ENCODE assay signal across 8 cellular contexts in genomic region chr6:116570856-116571682, GRCh38. TPM values are rescaled to one million over a fixed set of nuclear protein-coding genes. Genes with fewer than 3 reads are reported as not detected.
DNase-seq lines count a peak whose midpoint lies in the region; ATAC-seq and TF ChIP-seq lines count a peak whose summit lies in the region.

Gene RWDD1 (plus strand): TSS chr6:116571504. CDS start chr6:116571583, 79 bp downstream.

- no peaks in the 10 kb centered on the region for H3K27me3 ChIP-seq in CD4-positive, CD25-positive, alpha-beta regulatory T cell (ENCODE audit: control insufficient read depth, insufficient read depth, low read length)
- H3K27me3 ChIP-seq in liver (ENCODE audit: control insufficient read depth in 4 of 4, insufficient read depth in 4 of 4, low read length in 3 of 4): peaks cover 0 to 3% (median 0%) of the 10 kb centered on the region in 4 donors

- H3K9me3 ChIP-seq in CD4-positive, CD25-positive, alpha-beta regulatory T cell (ENCODE audit: control insufficient read depth in 2 of 2, low read length in 2 of 2): no peaks in the 10 kb centered on the region
- no peaks in the 10 kb centered on the region for H3K9me3 ChIP-seq in liver (ENCODE audit: control insufficient read depth in 4 of 4, low read length in 3 of 4)

- peak within 1 kb of the TSS; percentile 95 for H3K27ac ChIP-seq in CD4-positive, CD25-positive, alpha-beta regulatory T cell (ENCODE audit: insufficient read depth, low read length, poor library complexity, severe bottlenecking)
- peak within 1 kb of the TSS; percentile 83 to 87 for H3K27ac ChIP-seq in liver (ENCODE audit: low read depth in 1 of 2, low read length in 2 of 2)

- peak within 1 kb of the TSS; percentile 96 to 98 for H3K9ac ChIP-seq in liver (ENCODE audit: low read depth in 1 of 2, low read length in 2 of 2)

- H3K36me3 Mint-ChIP-seq in CD4-positive, CD25-positive, alpha-beta regulatory T cell: peaks cover 13% of the 10 kb centered on the region

- H3K36me3 ChIP-seq in CD4-positive, CD25-positive, alpha-beta regulatory T cell (ENCODE audit: control insufficient read depth, insufficient read depth, low read length): peaks cover 7% of the 10 kb centered on the region
- H3K36me3 ChIP-seq in liver (ENCODE audit: control insufficient read depth in 4 of 4, insufficient read depth in 3 of 4, low read depth in 1 of 4, low read length in 3 of 4): peaks cover 0 to 2% (median under 1%) of the 10 kb centered on the region in 4 donors

- peaks cover 24% of the 10 kb centered on the region for H3K4me1 ChIP-seq in CD4-positive, CD25-positive, alpha-beta regulatory T cell (ENCODE audit: control insufficient read depth, insufficient read depth, low read length, poor library complexity, severe bottlenecking)
- peaks cover 0 to 19% (median 15%) of the 10 kb centered on the region in 4 donors for H3K4me1 ChIP-seq in liver (ENCODE audit: control insufficient read depth in 4 of 4, insufficient read depth in 4 of 4, low read length in 3 of 4)

- DNase-seq in CD4-positive, CD25-positive, alpha-beta regulatory T cell: peak; percentile 97 to 99 (median 99)
- DNase-seq in NCI-H82 (lab: John Stamatoyannopoulos, UW) (peak; percentile 99), dermis microvascular lymphatic vessel endothelial cell (ENCODE audit: low read depth in 2 of 2) (peak; percentile 99 to 100)
- DNase-seq in activated CD4-positive, alpha-beta T cell treated with anti-CD3 and anti-CD28 coated beads, Interleukin-2, amount 50 U/mL, for 48 hours: peak; percentile 97 to 98
- peak; percentile 99 for DNase-seq in stimulated activated CD4-positive, alpha-beta T cell treated with anti-CD3 and anti-CD28 coated beads, Interleukin-4, amount 100 ng/mL, for 24 hours

- H3K4me3 Mint-ChIP-seq in CD4-positive, CD25-positive, alpha-beta regulatory T cell: peak within 1 kb of the TSS; percentile 94 to 98 (median 98)

- peaks cover 7% of the 10 kb centered on the region for H3K27me3 Mint-ChIP-seq in CD4-positive, CD25-positive, alpha-beta regulatory T cell

- peak within 1 kb of the TSS; percentile 98 to 100 (median 99) for H3K27ac Mint-ChIP-seq in CD4-positive, CD25-positive, alpha-beta regulatory T cell

- no peak for TF ChIP-seq CTCF in liver (IDR thresholded peaks at IDR 0.05; ENCODE audit: low read depth, low read length, missing input control)

- under 1% methylated on average over 62 of the region's 62 CpGs for WGBS in liver

- no peaks in the 10 kb centered on the region for H3K9me3 Mint-ChIP-seq in CD4-positive, CD25-positive, alpha-beta regulatory T cell

- peak; percentile 96 to 97 for ATAC-seq in CD4-positive, CD25-positive, alpha-beta regulatory T cell (ENCODE audit: low read depth in 2 of 2)
- ATAC-seq in GM19397 (IDR thresholded peaks at IDR 0.05; ENCODE audit: unreplicated experiment) (peak; percentile 90), HG03571 (IDR thresholded peaks at IDR 0.05; ENCODE audit: unreplicated experiment) (peak; percentile 95)

- peak within 1 kb of the TSS; percentile 97 for H3K4me3 ChIP-seq in CD4-positive, CD25-positive, alpha-beta regulatory T cell (ENCODE audit: low read depth, low read length)
- H3K4me3 ChIP-seq in liver (ENCODE audit: low read depth in 1 of 3, low read length in 3 of 3): peak within 1 kb of the TSS; percentile 81 to 99 (median 96)

- TF ChIP-seq RAD21 in liver (IDR thresholded peaks at IDR 0.05): peak in 1 of 2 donors; percentile 27

- H3K4me1 Mint-ChIP-seq in CD4-positive, CD25-positive, alpha-beta regulatory T cell: peaks cover 28 to 56% (median 37%) of the 10 kb centered on the region in 4 donors

TF ChIP-seq in liver, 16 proteins besides CTCF, POLR2A, EP300 and RAD21:
- TF ChIP-seq ATF3 (IDR thresholded peaks at IDR 0.05) (no peak), TAF1 (conservative IDR thresholded peaks at IDR 0.05) (peak; percentile 86), HNF4G (IDR thresholded peaks at IDR 0.05) (no peak), YY1 (IDR thresholded peaks at IDR 0.05) (peak; percentile 84), EGR1 (IDR thresholded peaks at IDR 0.05; ENCODE audit: low read depth in 2 of 2) (peak in 1 of 2 donors; percentile 56), REST (IDR thresholded peaks at IDR 0.05) (peak; percentile 78), FOXA2 (IDR thresholded peaks at IDR 0.05) (peak; percentile 39), HNF4A (conservative IDR thresholded peaks at IDR 0.05) (peak; percentile 15 to 34), ZBTB33 (IDR thresholded peaks at IDR 0.05) (peak; percentile 82), JUND (IDR thresholded peaks at IDR 0.05) (peak in 1 of 2 donors; percentile 31), SP1 (IDR thresholded peaks at IDR 0.05) (peak; percentile 95), GABPA (IDR thresholded peaks at IDR 0.05 in 1 of 2, conservative IDR thresholded peaks at IDR 0.05 in 1 of 2) (peak in 1 of 2 donors; percentile 52), RXRA (IDR thresholded peaks at IDR 0.05) (peak; percentile 41 to 65), NR2F2 (IDR thresholded peaks at IDR 0.05) (peak; percentile 20), FOXA1 (IDR thresholded peaks at IDR 0.05) (peak; percentile 50), MAX (IDR thresholded peaks at IDR 0.05) (peak; percentile 84)

RNA-seq across cellular contexts. Expression of gene RWDD1, which starts in this region (rescaled TPM):
- total RNA-seq in CD4-positive, CD25-positive, alpha-beta regulatory T cell: 49.5 TPM
- 10 to 100 TPM; 65.0 to 97.8 (median 80.8) TPM for polyA plus RNA-seq in CD4-positive, CD25-positive, alpha-beta regulatory T cell
- total RNA-seq in dermis microvascular lymphatic vessel endothelial cell (17.1 and 17.2 TPM in 2 replicates), liver (1 to 10 TPM; 7.0 to 7.3 TPM)
- polyA plus RNA-seq in liver: 10 to 100 TPM; 14.4 to 52.7 TPM

Comparison
In these comparisons a context has a peak if more than half of its experiments do, and no peak if none do; other contexts are left out.
1. Peak in every context shown above with its lines: DNase-seq, ATAC-seq, H3K4me3 ChIP-seq and H3K27ac ChIP-seq.